ENCODE assay signal across 1 cellular context in genomic region chr2:9403924-9404323, GRCh38.
A peak's percentile ranks its signal among the peaks of the same experiment; 100 is the strongest.
TF ChIP-seq lines count a peak whose summit lies in the region.

No MANE protein-coding gene starts in this region.

TF ChIP-seq in SK-N-SH treated with all-trans-retinoic acid at 6 μM for 48 hours, 23 proteins besides CTCF, POLR2A, EP300 and RAD21:
- 0 out of 2 replicates have a peak, but pooled peaks have one; percentile 8 for TF ChIP-seq CSRNP3 (CRISPR knock-in tag; IDR thresholded peaks at IDR 0.05)
- no peak for TF ChIP-seq ZNF565 (CRISPR knock-in tag; conservative IDR thresholded peaks at IDR 0.05; ENCODE audit: low read depth)
- TF ChIP-seq BACH2 (CRISPR knock-in tag; IDR thresholded peaks at IDR 0.05; ENCODE audit: borderline replicate concordance): no peak
- no peak for TF ChIP-seq ZC3H10 (CRISPR knock-in tag; IDR thresholded peaks at IDR 0.05)
- TF ChIP-seq ZFP30 (CRISPR knock-in tag; IDR thresholded peaks at IDR 0.05): no peak
TF ChIP-seq in SK-N-SH treated with all-trans-retinoic acid at 6 μM for 48 hours: peak in this region for 1.
